In genomic region chr14:93969082-93969828, GRCh38 we compare ENCODE assay signal across 12 cellular contexts. TPM values are rescaled to one million over a fixed set of nuclear protein-coding genes. Genes with fewer than 3 reads are reported as not detected.
DNase-seq lines count a peak whose midpoint lies in the region; ATAC-seq and TF ChIP-seq lines count a peak whose summit lies in the region.
"Had no signal": no experiment of that assay in that cellular context is flagged by ENCODE, and none has a peak within 500 bp of the region (broad histone marks: within the 10 kb centered on the region; RNA-seq: fewer than 3 reads in every experiment).

No MANE protein-coding gene starts in this region.

- peaks cover 1% of the 10 kb centered on the region for H3K36me3 Mint-ChIP-seq in central memory CD8-positive, alpha-beta T cell (ENCODE audit: insufficient read depth)
- no peaks in the 10 kb centered on the region for H3K36me3 Mint-ChIP-seq in progenitor cell of endocrine pancreas (ENCODE audit: insufficient read depth)

- H3K27me3 Mint-ChIP-seq in central memory CD8-positive, alpha-beta T cell, result no peaks in the 10 kb centered on the region
- peaks cover 30% of the 10 kb centered on the region for H3K27me3 Mint-ChIP-seq in progenitor cell of endocrine pancreas

- H3K4me3 Mint-ChIP-seq in central memory CD8-positive, alpha-beta T cell, result no peak overlapping the region
- H3K4me3 Mint-ChIP-seq in progenitor cell of endocrine pancreas (ENCODE audit: low read depth), result no peak overlapping the region

- no peak for TF ChIP-seq CTCF in GM12864 (IDR thresholded peaks at IDR 0.05; ENCODE audit: low read depth, low read length, missing control alignments)
- TF ChIP-seq CTCF in progenitor cell of endocrine pancreas (IDR thresholded peaks at IDR 0.05; ENCODE audit: unreplicated experiment), result no peak

- peaks cover 6% of the 10 kb centered on the region for H3K9me3 Mint-ChIP-seq in central memory CD8-positive, alpha-beta T cell
- no peaks in the 10 kb centered on the region for H3K9me3 Mint-ChIP-seq in progenitor cell of endocrine pancreas (ENCODE audit: low read depth)

- ATAC-seq in GM21786 (IDR thresholded peaks at IDR 0.05; ENCODE audit: unreplicated experiment) (peak; percentile 25), GM19328 (IDR thresholded peaks at IDR 0.05; ENCODE audit: unreplicated experiment) (no peak), GM21447 (IDR thresholded peaks at IDR 0.05; ENCODE audit: unreplicated experiment) (no peak)
- ATAC-seq in central memory CD8-positive, alpha-beta T cell (replicated peaks; ENCODE audit: extremely low read depth, poor library complexity, severe bottlenecking), result no peak
- ATAC-seq: K562 had no signal

- H3K4me1 Mint-ChIP-seq in central memory CD8-positive, alpha-beta T cell, result peaks cover 51% of the 10 kb centered on the region
- no peaks in the 10 kb centered on the region for H3K4me1 Mint-ChIP-seq in progenitor cell of endocrine pancreas (ENCODE audit: low read depth)

- peak overlapping the region; percentile 74 for H3K27ac Mint-ChIP-seq in central memory CD8-positive, alpha-beta T cell (ENCODE audit: low read depth)
- peak overlapping the region; percentile 19 for H3K27ac Mint-ChIP-seq in progenitor cell of endocrine pancreas

- H3K4me3 ChIP-seq in GM12864 (ENCODE audit: low read depth, low read length), result no peak overlapping the region
- H3K4me3 ChIP-seq: K562, tibial nerve had no signal

- DNase-seq in GM12864 (ENCODE audit: low read depth) (peak; percentile 47), progenitor cell of endocrine pancreas (ENCODE audit: low spot score, unreplicated experiment) (no peak), MV-4-11 (lab: John Stamatoyannopoulos, UW) (no peak)
- DNase-seq in central memory CD8-positive, alpha-beta T cell (ENCODE audit: low spot score in 2 of 2), result no peak
- DNase-seq: cortex of kidney, foreskin fibroblast, NCI-H2029 treated with DMSO at 0.1 percent for 48 hours had no signal

RNA-seq across cellular contexts. Expression of gene ASB2, which starts 7.1 kb away (rescaled TPM):
- total RNA-seq in progenitor cell of endocrine pancreas, result not detected in 2 replicates
- total RNA-seq: K562 had no signal

RNA-seq across cellular contexts. Expression of gene CCDC197, which starts 27.8 kb away (rescaled TPM):
- total RNA-seq in progenitor cell of endocrine pancreas, result not detected in 2 replicates
- total RNA-seq: K562, tibial nerve had no signal

RNA-seq across cellular contexts. Expression of gene FAM181A, which starts 42.1 kb away (rescaled TPM):
- total RNA-seq in progenitor cell of endocrine pancreas, result not detected in 2 replicates
- total RNA-seq: K562, tibial nerve had no signal

RNA-seq across cellular contexts. Expression of gene OTUB2, which starts 56.9 kb away (rescaled TPM):
- 7.0 and 7.4 TPM in 2 replicates for total RNA-seq in progenitor cell of endocrine pancreas
